3 cellular contexts compared by ENCODE assay signal in genomic region chr3:31038086-31038737, GRCh38.
TF ChIP-seq lines count a peak whose summit lies in the region.

No MANE protein-coding gene starts in this region.

TF ChIP-seq in A549, 52 proteins besides CTCF, POLR2A, EP300 and RAD21:
- TF ChIP-seq NFE2L2 (conservative IDR thresholded peaks at IDR 0.05; ENCODE audit: low read length) (no peak), MAFK (IDR thresholded peaks at IDR 0.05; ENCODE audit: partially characterized antibody) (peak; percentile 75), HES2 (IDR thresholded peaks at IDR 0.05) (no peak), EHF (CRISPR knock-in tag; IDR thresholded peaks at IDR 0.05) (no peak)

TF ChIP-seq in IMR-90, 13 proteins besides CTCF, POLR2A, EP300 and RAD21:
- TF ChIP-seq NFE2L2 (IDR thresholded peaks at IDR 0.05; ENCODE audit: low read depth, low read length) = no peak
- peak; percentile 59 for TF ChIP-seq MAFK (IDR thresholded peaks at IDR 0.05; ENCODE audit: low read depth, low read length)

TF ChIP-seq in H1, 55 proteins besides CTCF, POLR2A, EP300 and RAD21:
- TF ChIP-seq KDM1A (IDR thresholded peaks at IDR 0.05; ENCODE audit: borderline replicate concordance, low read length) = no peak
- no peak for TF ChIP-seq HDAC2 (IDR thresholded peaks at IDR 0.05; ENCODE audit: borderline replicate concordance in 1 of 2, low read depth in 2 of 2, low read length in 2 of 2)
- TF ChIP-seq SP2 (IDR thresholded peaks at IDR 0.05; ENCODE audit: low read length) = no peak
- TF ChIP-seq ASH2L (IDR thresholded peaks at IDR 0.05; ENCODE audit: low read length) = no peak
- TF ChIP-seq BCL11A (IDR thresholded peaks at IDR 0.05; ENCODE audit: low read depth in 2 of 2, low read length in 2 of 2) = no peak
- no peak for TF ChIP-seq RXRA (IDR thresholded peaks at IDR 0.05; ENCODE audit: insufficient read depth, low read depth, low read length)
- TF ChIP-seq EGR1 (IDR thresholded peaks at IDR 0.05; ENCODE audit: borderline replicate concordance, low read depth, low read length) = no peak
- no peak for TF ChIP-seq SIX5 (IDR thresholded peaks at IDR 0.05; ENCODE audit: low read depth, low read length)
